ENCODE assay signal across 17 cellular contexts in the genomic region with DNA sequence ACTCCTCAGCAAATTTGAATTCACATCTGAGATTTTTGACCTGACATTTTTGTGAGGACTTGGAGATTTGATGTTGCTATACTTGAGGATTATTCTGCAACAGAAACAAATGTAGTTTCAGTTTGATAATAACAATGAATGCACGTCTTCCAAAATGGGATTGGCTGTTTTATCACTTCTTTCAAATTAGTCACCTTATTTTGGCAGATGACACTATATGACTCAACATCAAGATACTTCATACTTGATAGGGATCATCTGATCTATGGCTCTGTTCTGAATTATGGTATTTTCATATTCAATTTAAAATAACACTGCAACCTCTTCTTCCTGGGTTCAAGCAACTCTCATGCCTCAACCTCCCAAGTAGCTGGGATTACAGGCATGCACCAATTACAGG. TPM values are rescaled to one million over a fixed set of nuclear protein-coding genes. Genes with fewer than 3 reads are reported as not detected.
DNase-seq lines count a peak whose midpoint lies in the region; ATAC-seq, FAIRE-seq and TF ChIP-seq lines count a peak whose summit lies in the region.
"Had no signal": no experiment of that assay in that cellular context is flagged by ENCODE, and none has a peak within 500 bp of the region (broad histone marks: within the 10 kb centered on the region; RNA-seq: fewer than 3 reads in every experiment).

No MANE protein-coding gene starts in this region.

- no peaks in the 10 kb centered on the region for H3K27me3 ChIP-seq in osteoblast (ENCODE audit: insufficient read depth, low read length)
- H3K27me3 ChIP-seq: uterus had no signal

- H3K4me1 Mint-ChIP-seq in activated CD4-positive, alpha-beta T cell treated with anti-CD3 and anti-CD28 coated beads for 36 hours = peaks cover 18% of the 10 kb centered on the region
- peaks cover 9% of the 10 kb centered on the region for H3K4me1 Mint-ChIP-seq in activated CD4-positive, alpha-beta T cell treated with anti-CD3 and anti-CD28 coated beads, Interleukin-2, amount 10 ng/mL, durations not matched to agents 24 days and 14 days
- H3K4me1 Mint-ChIP-seq in effector memory CD8-positive, alpha-beta T cell (ENCODE audit: low read depth in 2 of 2) = peaks cover 0 to 3% of the 10 kb centered on the region in 2 donors
- H3K4me1 Mint-ChIP-seq: activated B cell treated with CpG ODN at 0.5 μM for 24 hours had no signal

- H3K36me3 ChIP-seq in osteoblast (ENCODE audit: insufficient read depth, low read length) = no peaks in the 10 kb centered on the region
- H3K36me3 ChIP-seq: uterus had no signal

- H2AFZ ChIP-seq in osteoblast (ENCODE audit: low read length) = no peak overlapping the region
- H2AFZ ChIP-seq: GM23338 had no signal

- no peaks in the 10 kb centered on the region for H3K27me3 Mint-ChIP-seq in activated CD4-positive, alpha-beta T cell treated with anti-CD3 and anti-CD28 coated beads for 36 hours
- no peaks in the 10 kb centered on the region for H3K27me3 Mint-ChIP-seq in activated CD4-positive, alpha-beta T cell treated with anti-CD3 and anti-CD28 coated beads, Interleukin-2, amount 10 ng/mL, durations not matched to agents 24 days and 14 days
- H3K27me3 Mint-ChIP-seq in effector memory CD8-positive, alpha-beta T cell = no peaks in the 10 kb centered on the region
- H3K27me3 Mint-ChIP-seq: activated B cell treated with CpG ODN at 0.5 μM for 24 hours had no signal

- CTCF ChIA-PET in activated CD4-positive, alpha-beta T cell treated with anti-CD3 and anti-CD28 coated beads for 36 hours (lab: Charles Lee) = interaction anchor here (0.7 kb wide), 1 partner anchor 16 kb away, joined by 3 read pairs; no protein-coding TSS in a partner anchor

- no peak for TF ChIP-seq CTCF in osteoblast (IDR thresholded peaks at IDR 0.05; ENCODE audit: extremely low read depth, low read depth, low read length)

- peak; percentile 83 for ATAC-seq in activated CD4-positive, alpha-beta T cell treated with anti-CD3 and anti-CD28 coated beads for 36 hours
- no peak for ATAC-seq in effector memory CD8-positive, alpha-beta T cell (replicated peaks)
- no peak for ATAC-seq in GM19324 (IDR thresholded peaks at IDR 0.05; ENCODE audit: low FRiP score, unreplicated experiment)
- ATAC-seq: GM23338 had no signal

- H3K36me3 Mint-ChIP-seq in activated CD4-positive, alpha-beta T cell treated with anti-CD3 and anti-CD28 coated beads for 36 hours (ENCODE audit: low read depth) = peaks cover 8% of the 10 kb centered on the region
- peaks cover 15% of the 10 kb centered on the region for H3K36me3 Mint-ChIP-seq in activated CD4-positive, alpha-beta T cell treated with anti-CD3 and anti-CD28 coated beads, Interleukin-2, amount 10 ng/mL, durations not matched to agents 24 days and 14 days (ENCODE audit: low read depth)
- H3K36me3 Mint-ChIP-seq in effector memory CD8-positive, alpha-beta T cell (ENCODE audit: insufficient read depth) = no peaks in the 10 kb centered on the region

- peak; percentile 76 for FAIRE-seq in RCC 7860 (lab: Jason Lieb, UNC)

- peak overlapping the region; percentile 7 for H3K27ac Mint-ChIP-seq in activated CD4-positive, alpha-beta T cell treated with anti-CD3 and anti-CD28 coated beads for 36 hours
- H3K27ac Mint-ChIP-seq in activated CD4-positive, alpha-beta T cell treated with anti-CD3 and anti-CD28 coated beads, Interleukin-2, amount 10 ng/mL, durations not matched to agents 24 days and 14 days = no peak overlapping the region
- H3K27ac Mint-ChIP-seq in effector memory CD8-positive, alpha-beta T cell = peak overlapping the region; percentile 9 to 47
- H3K27ac Mint-ChIP-seq: activated B cell treated with CpG ODN at 0.5 μM for 24 hours, GM23338 had no signal

- peak overlapping the region; percentile 82 for H3K27ac ChIP-seq in osteoblast (ENCODE audit: low read depth, low read length)
- H3K27ac ChIP-seq: uterus had no signal

- no peaks in the 10 kb centered on the region for H3K9me3 Mint-ChIP-seq in activated CD4-positive, alpha-beta T cell treated with anti-CD3 and anti-CD28 coated beads for 36 hours (ENCODE audit: low read depth)
- H3K9me3 Mint-ChIP-seq in activated CD4-positive, alpha-beta T cell treated with anti-CD3 and anti-CD28 coated beads, Interleukin-2, amount 10 ng/mL, durations not matched to agents 24 days and 14 days = no peaks in the 10 kb centered on the region
- no peaks in the 10 kb centered on the region for H3K9me3 Mint-ChIP-seq in effector memory CD8-positive, alpha-beta T cell
- H3K9me3 Mint-ChIP-seq: activated B cell treated with CpG ODN at 0.5 μM for 24 hours, GM23338 had no signal

- H4K20me1 ChIP-seq in osteoblast (ENCODE audit: insufficient read depth, low read length) = no peaks in the 10 kb centered on the region

- DNase-seq in activated CD4-positive, alpha-beta T cell treated with anti-CD3 and anti-CD28 coated beads for 36 hours = no peak
- DNase-seq in activated CD4-positive, alpha-beta T cell treated with anti-CD3 and anti-CD28 coated beads, Interleukin-2, amount 10 ng/mL, durations not matched to agents 24 days and 14 days = no peak
- DNase-seq in RCC 7860 (ENCODE audit: low spot score) = peak; percentile 63
- no peak for DNase-seq in effector memory CD8-positive, alpha-beta T cell
- peak; percentile 17 for DNase-seq in osteoblast (ENCODE audit: insufficient read length, low spot score, missing footprints)
- DNase-seq in cardiac septum (ENCODE audit: low spot score) = no peak
- DNase-seq in NCI-H69 (lab: John Stamatoyannopoulos, UW) = no peak
- DNase-seq: 8988T; activated B cell treated with CpG ODN at 0.5 μM for 24 hours; dermis blood vessel endothelial cell; NCI-H146; NCI-H510A treated with DMSO at 0.1 percent for 48 hours; nucleus accumbens; stimulated activated naive CD4-positive, alpha-beta T cell treated with Interleukin-2 at 50 U/mL for 16 hours; uterus had no signal

- H3K79me2 ChIP-seq in osteoblast (ENCODE audit: insufficient read depth, low read length) = no peaks in the 10 kb centered on the region

- POLR2A ChIA-PET in activated CD4-positive, alpha-beta T cell treated with anti-CD3 and anti-CD28 coated beads for 36 hours (lab: Charles Lee) = no interaction called here

- H3K4me2 ChIP-seq in osteoblast (ENCODE audit: insufficient read depth, low read length) = peak overlapping the region; percentile 30
- H3K4me2 ChIP-seq: GM23338 had no signal

- H3K4me3 Mint-ChIP-seq in activated CD4-positive, alpha-beta T cell treated with anti-CD3 and anti-CD28 coated beads for 36 hours = no peak overlapping the region
- no peak overlapping the region for H3K4me3 Mint-ChIP-seq in activated CD4-positive, alpha-beta T cell treated with anti-CD3 and anti-CD28 coated beads, Interleukin-2, amount 10 ng/mL, durations not matched to agents 24 days and 14 days
- H3K4me3 Mint-ChIP-seq in effector memory CD8-positive, alpha-beta T cell = no peak overlapping the region
- H3K4me3 Mint-ChIP-seq: activated B cell treated with CpG ODN at 0.5 μM for 24 hours, GM23338 had no signal

- intact Hi-C loops in activated CD4-positive, alpha-beta T cell treated with anti-CD3 and anti-CD28 coated beads for 36 hours (cut with DNase I, micrococcal nuclease) = loop anchor here in 1 of 2 experiments (10.0 kb wide), 1 partner anchor 1101 kb away; no protein-coding TSS in a partner anchor
- intact Hi-C loops in activated CD4-positive, alpha-beta T cell treated with anti-CD3 and anti-CD28 coated beads, Interleukin-2, amount 10 ng/mL, durations not matched to agents 24 days and 14 days (cut with micrococcal nuclease) = no loop called here
- intact Hi-C loops in cardiac septum (cut with DNase I) = no loop called here

- H3K4me3 ChIP-seq in osteoblast (ENCODE audit: insufficient read depth, low read length) = no peak overlapping the region
- H3K4me3 ChIP-seq: GM23338, uterus had no signal

- peaks cover 44% of the 10 kb centered on the region for H3K4me1 ChIP-seq in osteoblast (ENCODE audit: insufficient read depth, low read length)
- H3K4me1 ChIP-seq: uterus had no signal

- no peaks in the 10 kb centered on the region for H3K9me3 ChIP-seq in osteoblast (ENCODE audit: low read depth, low read length)
- H3K9me3 ChIP-seq: uterus had no signal

RNA-seq across cellular contexts. Expression of a gene that starts 24.2 kb away (rescaled TPM):
- total RNA-seq in activated CD4-positive, alpha-beta T cell treated with anti-CD3 and anti-CD28 coated beads for 36 hours = 10 to 100 TPM; 11.3 to 12.0 TPM
- 17.0 and 17.5 TPM in 2 replicates for total RNA-seq in activated CD4-positive, alpha-beta T cell treated with anti-CD3 and anti-CD28 coated beads, Interleukin-2, amount 10 ng/mL, durations not matched to agents 24 days and 14 days
- total RNA-seq in osteoblast (19.5 and 19.7 TPM in 2 replicates), cardiac septum (7.1 TPM)

RNA-seq across cellular contexts. Expression of a gene that starts 32.0 kb away (rescaled TPM):
- 10 to 100 TPM; 15.7 to 16.0 TPM for total RNA-seq in activated CD4-positive, alpha-beta T cell treated with anti-CD3 and anti-CD28 coated beads for 36 hours
- 15.0 and 17.8 TPM in 2 replicates for total RNA-seq in activated CD4-positive, alpha-beta T cell treated with anti-CD3 and anti-CD28 coated beads, Interleukin-2, amount 10 ng/mL, durations not matched to agents 24 days and 14 days
- total RNA-seq in osteoblast (4.7 and 6.8 TPM in 2 replicates), cardiac septum (8.7 TPM)

Comparison
In these comparisons a context has a peak if more than half of its experiments do, and no peak if none do; other contexts are left out.
1. DNase-seq: peak in RCC 7860 (single experiment) and osteoblast (single experiment); none in activated CD4-positive, alpha-beta T cell treated with anti-CD3 and anti-CD28 coated beads for 36 hours (single experiment), activated CD4-positive, alpha-beta T cell treated with anti-CD3 and anti-CD28 coated beads, Interleukin-2, amount 10 ng/mL, durations not matched to agents 24 days and 14 days (single experiment), effector memory CD8-positive, alpha-beta T cell (0 of 3), cardiac septum (single experiment) and NCI-H69 (single experiment).